ENCODE assay signal across 9 cellular contexts in the genomic region with DNA sequence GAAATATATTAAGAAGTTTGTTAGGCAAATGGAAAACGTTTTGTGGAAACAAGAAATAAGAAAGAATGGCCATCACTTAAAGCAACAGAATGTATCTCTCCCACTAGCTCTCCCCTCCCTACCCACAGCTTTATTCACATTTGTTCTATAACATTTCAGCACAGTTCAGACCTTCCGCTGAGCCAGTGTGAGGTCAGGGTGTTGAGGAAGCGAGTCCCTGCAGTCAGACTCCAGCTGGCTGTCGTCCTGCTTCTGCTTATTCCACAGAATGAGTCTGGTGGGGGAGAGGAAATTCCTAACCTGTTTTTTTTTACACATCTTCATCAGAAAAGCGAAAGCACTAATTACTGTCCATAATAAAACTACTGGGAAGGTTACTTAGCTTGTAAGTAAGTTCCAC. TPM values are rescaled to one million over a fixed set of nuclear protein-coding genes. Genes with fewer than 3 reads are reported as not detected.
A peak's percentile ranks its signal among the peaks of the same experiment; 100 is the strongest.
DNase-seq lines count a peak whose midpoint lies in the region; ATAC-seq and TF ChIP-seq lines count a peak whose summit lies in the region.
"Had no signal": no experiment of that assay in that cellular context is flagged by ENCODE, and none has a peak within 500 bp of the region (broad histone marks: within the 10 kb centered on the region; RNA-seq: fewer than 3 reads in every experiment).

No MANE protein-coding gene starts in this region.

- peak overlapping the region; percentile 90 for H3K4me3 Mint-ChIP-seq in activated CD4-positive, alpha-beta T cell treated with anti-CD3 and anti-CD28 coated beads, Interleukin-2, amount 10 ng/mL, durations not matched to agents 24 days and 14 days
- H3K4me3 Mint-ChIP-seq in activated T-helper 1 cell treated with anti-CD3 and anti-CD28 coated beads, Interleukin-12 subunit alpha, Interleukin-12 subunit beta, Interleukin-2, Interleukin-4 antibody, amounts not matched to agents 30 ng/mL and 10 ng/mL and 1 ng/mL, durations not matched to agents 14 hours and 24 hours and 36 hours, result peak overlapping the region; percentile 98
- H3K4me3 Mint-ChIP-seq in stimulated activated effector memory CD8-positive, alpha-beta T cell treated with anti-CD3 and anti-CD28 coated beads, Interleukin-12 subunit alpha, Interleukin-12 subunit beta, amount 100 ng/mL, for 72 hours, result peak overlapping the region; percentile 83
- no peak overlapping the region for H3K4me3 Mint-ChIP-seq in glutamatergic neuron (ENCODE audit: unreplicated experiment)

- no peaks in the 10 kb centered on the region for H3K9me3 ChIP-seq in left ventricle myocardium inferior (replicated peaks)

- H3K9me3 Mint-ChIP-seq in activated CD4-positive, alpha-beta T cell treated with anti-CD3 and anti-CD28 coated beads, Interleukin-2, amount 10 ng/mL, durations not matched to agents 24 days and 14 days, result peaks cover 4% of the 10 kb centered on the region
- H3K9me3 Mint-ChIP-seq in activated T-helper 1 cell treated with anti-CD3 and anti-CD28 coated beads, Interleukin-12 subunit alpha, Interleukin-12 subunit beta, Interleukin-2, Interleukin-4 antibody, amounts not matched to agents 30 ng/mL and 10 ng/mL and 1 ng/mL, durations not matched to agents 14 hours and 24 hours and 36 hours, result no peaks in the 10 kb centered on the region
- H3K9me3 Mint-ChIP-seq in stimulated activated effector memory CD8-positive, alpha-beta T cell treated with anti-CD3 and anti-CD28 coated beads, Interleukin-12 subunit alpha, Interleukin-12 subunit beta, amount 100 ng/mL, for 72 hours, result no peaks in the 10 kb centered on the region
- H3K9me3 Mint-ChIP-seq in glutamatergic neuron (ENCODE audit: unreplicated experiment), result no peaks in the 10 kb centered on the region

- H3K27me3 Mint-ChIP-seq in activated CD4-positive, alpha-beta T cell treated with anti-CD3 and anti-CD28 coated beads, Interleukin-2, amount 10 ng/mL, durations not matched to agents 24 days and 14 days, result peaks cover 2% of the 10 kb centered on the region
- H3K27me3 Mint-ChIP-seq in activated T-helper 1 cell treated with anti-CD3 and anti-CD28 coated beads, Interleukin-12 subunit alpha, Interleukin-12 subunit beta, Interleukin-2, Interleukin-4 antibody, amounts not matched to agents 30 ng/mL and 10 ng/mL and 1 ng/mL, durations not matched to agents 14 hours and 24 hours and 36 hours (ENCODE audit: insufficient read depth), result no peaks in the 10 kb centered on the region
- H3K27me3 Mint-ChIP-seq in glutamatergic neuron (ENCODE audit: unreplicated experiment), result peaks cover 3% of the 10 kb centered on the region

- intact Hi-C loops in activated CD4-positive, alpha-beta T cell treated with anti-CD3 and anti-CD28 coated beads, Interleukin-2, amount 10 ng/mL, durations not matched to agents 24 days and 14 days (cut with micrococcal nuclease), result no loop called here
- intact Hi-C loops in activated T-helper 1 cell treated with anti-CD3 and anti-CD28 coated beads, Interleukin-12 subunit alpha, Interleukin-12 subunit beta, Interleukin-2, Interleukin-4 antibody, amounts not matched to agents 30 ng/mL and 10 ng/mL and 1 ng/mL, durations not matched to agents 14 hours and 24 hours and 36 hours (cut with micrococcal nuclease), result no loop called here
- intact Hi-C loops in left ventricle myocardium inferior (cut with micrococcal nuclease), result no loop called here

- H3K4me3 ChIP-seq in left ventricle myocardium inferior, result peak overlapping the region; percentile 14
- H3K4me3 ChIP-seq: lung had no signal

- H3K27ac ChIP-seq in left ventricle myocardium inferior (replicated peaks), result peak overlapping the region; percentile 7

- H3K27me3 ChIP-seq in left ventricle myocardium inferior (ENCODE audit: low read depth), result no peaks in the 10 kb centered on the region

- peak overlapping the region; percentile 99 for H3K27ac Mint-ChIP-seq in activated CD4-positive, alpha-beta T cell treated with anti-CD3 and anti-CD28 coated beads, Interleukin-2, amount 10 ng/mL, durations not matched to agents 24 days and 14 days
- peak overlapping the region; percentile 90 for H3K27ac Mint-ChIP-seq in activated T-helper 1 cell treated with anti-CD3 and anti-CD28 coated beads, Interleukin-12 subunit alpha, Interleukin-12 subunit beta, Interleukin-2, Interleukin-4 antibody, amounts not matched to agents 30 ng/mL and 10 ng/mL and 1 ng/mL, durations not matched to agents 14 hours and 24 hours and 36 hours
- H3K27ac Mint-ChIP-seq in stimulated activated effector memory CD8-positive, alpha-beta T cell treated with anti-CD3 and anti-CD28 coated beads, Interleukin-12 subunit alpha, Interleukin-12 subunit beta, amount 100 ng/mL, for 72 hours, result peak overlapping the region; percentile 98
- H3K27ac Mint-ChIP-seq in glutamatergic neuron (ENCODE audit: unreplicated experiment), result no peak overlapping the region

- peaks cover 56% of the 10 kb centered on the region for H3K4me1 Mint-ChIP-seq in activated CD4-positive, alpha-beta T cell treated with anti-CD3 and anti-CD28 coated beads, Interleukin-2, amount 10 ng/mL, durations not matched to agents 24 days and 14 days
- peaks cover 79% of the 10 kb centered on the region for H3K4me1 Mint-ChIP-seq in activated T-helper 1 cell treated with anti-CD3 and anti-CD28 coated beads, Interleukin-12 subunit alpha, Interleukin-12 subunit beta, Interleukin-2, Interleukin-4 antibody, amounts not matched to agents 30 ng/mL and 10 ng/mL and 1 ng/mL, durations not matched to agents 14 hours and 24 hours and 36 hours (ENCODE audit: low read depth)
- H3K4me1 Mint-ChIP-seq in stimulated activated effector memory CD8-positive, alpha-beta T cell treated with anti-CD3 and anti-CD28 coated beads, Interleukin-12 subunit alpha, Interleukin-12 subunit beta, amount 100 ng/mL, for 72 hours, result peaks cover 74% of the 10 kb centered on the region
- peaks cover 2% of the 10 kb centered on the region for H3K4me1 Mint-ChIP-seq in glutamatergic neuron (ENCODE audit: low read depth, unreplicated experiment)

- peak; percentile 65 for DNase-seq in activated CD4-positive, alpha-beta T cell treated with anti-CD3 and anti-CD28 coated beads, Interleukin-2, amount 10 ng/mL, durations not matched to agents 24 days and 14 days
- no peak for DNase-seq in activated CD4-positive, alpha-beta T cell treated with anti-CD3 and anti-CD28 coated beads, Interleukin-2, amount 50 U/mL, for 4 hours
- DNase-seq in activated T-helper 1 cell treated with anti-CD3 and anti-CD28 coated beads, Interleukin-12 subunit alpha, Interleukin-12 subunit beta, Interleukin-2, Interleukin-4 antibody, amounts not matched to agents 30 ng/mL and 10 ng/mL and 1 ng/mL, durations not matched to agents 14 hours and 24 hours and 36 hours (ENCODE audit: low spot score), result no peak
- DNase-seq in left ventricle myocardium inferior (peak; percentile 26), NCI-H526 treated with DMSO at 0.1 percent for 48 hours (lab: John Stamatoyannopoulos, UW) (no peak), glutamatergic neuron (no peak)
- DNase-seq in stimulated activated effector memory CD8-positive, alpha-beta T cell treated with anti-CD3 and anti-CD28 coated beads, Interleukin-12 subunit alpha, Interleukin-12 subunit beta, amount 100 ng/mL, for 72 hours (ENCODE audit: low spot score in 2 of 2), result no peak

- H3K36me3 ChIP-seq in left ventricle myocardium inferior, result peaks cover 28% of the 10 kb centered on the region

- peaks cover 93% of the 10 kb centered on the region for H3K36me3 Mint-ChIP-seq in activated CD4-positive, alpha-beta T cell treated with anti-CD3 and anti-CD28 coated beads, Interleukin-2, amount 10 ng/mL, durations not matched to agents 24 days and 14 days (ENCODE audit: low read depth)
- H3K36me3 Mint-ChIP-seq in activated T-helper 1 cell treated with anti-CD3 and anti-CD28 coated beads, Interleukin-12 subunit alpha, Interleukin-12 subunit beta, Interleukin-2, Interleukin-4 antibody, amounts not matched to agents 30 ng/mL and 10 ng/mL and 1 ng/mL, durations not matched to agents 14 hours and 24 hours and 36 hours (ENCODE audit: low read depth), result peaks cover 86% of the 10 kb centered on the region
- H3K36me3 Mint-ChIP-seq in stimulated activated effector memory CD8-positive, alpha-beta T cell treated with anti-CD3 and anti-CD28 coated beads, Interleukin-12 subunit alpha, Interleukin-12 subunit beta, amount 100 ng/mL, for 72 hours, result peaks cover 100% of the 10 kb centered on the region
- no peaks in the 10 kb centered on the region for H3K36me3 Mint-ChIP-seq in glutamatergic neuron (ENCODE audit: unreplicated experiment)

- no peak for TF ChIP-seq CTCF in left ventricle myocardium inferior (IDR thresholded peaks at IDR 0.05; ENCODE audit: borderline replicate concordance)
- no peak for TF ChIP-seq CTCF in glutamatergic neuron (IDR thresholded peaks at IDR 0.05; ENCODE audit: partially characterized antibody, unreplicated experiment)

- no peak for ATAC-seq in stimulated activated effector memory CD8-positive, alpha-beta T cell treated with anti-CD3 and anti-CD28 coated beads, Interleukin-12 subunit alpha, Interleukin-12 subunit beta, amount 100 ng/mL, for 72 hours
- ATAC-seq in HG03139 (IDR thresholded peaks at IDR 0.05; ENCODE audit: unreplicated experiment), result no peak

- H3K4me1 ChIP-seq in left ventricle myocardium inferior, result no peaks in the 10 kb centered on the region

RNA-seq across cellular contexts. Expression of gene MRPL39, which starts 39.1 kb away (rescaled TPM):
- 63.2 and 66.0 TPM in 2 replicates for total RNA-seq in activated CD4-positive, alpha-beta T cell treated with anti-CD3 and anti-CD28 coated beads, Interleukin-2, amount 10 ng/mL, durations not matched to agents 24 days and 14 days
- total RNA-seq in activated T-helper 1 cell treated with anti-CD3 and anti-CD28 coated beads, Interleukin-12 subunit alpha, Interleukin-12 subunit beta, Interleukin-2, Interleukin-4 antibody, amounts not matched to agents 30 ng/mL and 10 ng/mL and 1 ng/mL, durations not matched to agents 14 hours and 24 hours and 36 hours, result 48.6 and 55.8 TPM in 2 replicates
- 49.9 TPM for total RNA-seq in left ventricle myocardium inferior
- total RNA-seq in glutamatergic neuron (ENCODE audit: unreplicated experiment), result 26.1 TPM

Comparison
In these comparisons a context has a peak if more than half of its experiments do, and no peak if none do; other contexts are left out.
1. DNase-seq: peak in activated CD4-positive, alpha-beta T cell treated with anti-CD3 and anti-CD28 coated beads, Interleukin-2, amount 10 ng/mL, durations not matched to agents 24 days and 14 days (single experiment) and left ventricle myocardium inferior (single experiment); none in activated CD4-positive, alpha-beta T cell treated with anti-CD3 and anti-CD28 coated beads, Interleukin-2, amount 50 U/mL, for 4 hours (0 of 2), activated T-helper 1 cell treated with anti-CD3 and anti-CD28 coated beads, Interleukin-12 subunit alpha, Interleukin-12 subunit beta, Interleukin-2, Interleukin-4 antibody, amounts not matched to agents 30 ng/mL and 10 ng/mL and 1 ng/mL, durations not matched to agents 14 hours and 24 hours and 36 hours (single experiment), stimulated activated effector memory CD8-positive, alpha-beta T cell treated with anti-CD3 and anti-CD28 coated beads, Interleukin-12 subunit alpha, Interleukin-12 subunit beta, amount 100 ng/mL, for 72 hours (0 of 2), NCI-H526 treated with DMSO at 0.1 percent for 48 hours (single experiment) and glutamatergic neuron (single experiment).